ENCODE assay signal across 11 cellular contexts in genomic region chr14:67942311-67942710, GRCh38.
DNase-seq lines count a peak whose midpoint lies in the region; ATAC-seq and TF ChIP-seq lines count a peak whose summit lies in the region.
"Had no signal": no experiment of that assay in that cellular context is flagged by ENCODE, and none has a peak within 500 bp of the region (broad histone marks: within the 10 kb centered on the region; RNA-seq: fewer than 3 reads in every experiment).

No MANE protein-coding gene starts in this region.

- H4K20me1 ChIP-seq in SK-N-SH (ENCODE audit: insufficient read depth) (no peaks in the 10 kb centered on the region), osteoblast (ENCODE audit: insufficient read depth, low read length) (no peaks in the 10 kb centered on the region)

- peak overlapping the region; percentile 13; the same call in 1 of the 2 replicates for H3K9ac ChIP-seq in SK-N-SH

- peaks cover 5% of the 10 kb centered on the region for H3K27me3 Mint-ChIP-seq in activated T-helper 2 cell treated with anti-CD3 and anti-CD28 coated beads, Interferon-gamma antibody, Interleukin-2, Interleukin-4, amounts not matched to agents 10 μg/mL and 5 μg/mL and 100 μg/mL, durations not matched to agents 14 hours and 24 hours and 36 hours (ENCODE audit: low read depth)

- H3K27ac ChIP-seq in SK-N-SH (ENCODE audit: low read depth in 2 of 2, low read length in 1 of 2) = peak overlapping the region; percentile 81 to 91; a peak in 3 of 4 replicates
- no peak overlapping the region for H3K27ac ChIP-seq in osteoblast (ENCODE audit: low read depth, low read length)
- H3K27ac ChIP-seq in upper lobe of right lung = peak overlapping the region; percentile 61

- peaks cover 0 to 34% of the 10 kb centered on the region in 2 experiments; a peak in 3 of 4 replicates for H3K4me1 ChIP-seq in SK-N-SH (ENCODE audit: control insufficient read depth in 1 of 2, insufficient read depth in 2 of 2, low read depth in 1 of 2, low read length in 1 of 2)
- H3K4me1 ChIP-seq in osteoblast (ENCODE audit: insufficient read depth, low read length) = peaks cover 36% of the 10 kb centered on the region
- peaks cover 47% of the 10 kb centered on the region for H3K4me1 ChIP-seq in upper lobe of right lung

- no peaks in the 10 kb centered on the region for H3K36me3 Mint-ChIP-seq in activated T-helper 2 cell treated with anti-CD3 and anti-CD28 coated beads, Interferon-gamma antibody, Interleukin-2, Interleukin-4, amounts not matched to agents 10 μg/mL and 5 μg/mL and 100 μg/mL, durations not matched to agents 14 hours and 24 hours and 36 hours (ENCODE audit: low read depth)

- no peak overlapping the region for H3K4me3 ChIP-seq in SK-N-SH (ENCODE audit: low read depth in 2 of 2, low read length in 1 of 2)
- no peak overlapping the region for H3K4me3 ChIP-seq in osteoblast (ENCODE audit: insufficient read depth, low read length)
- peak overlapping the region; percentile 15 for H3K4me3 ChIP-seq in upper lobe of right lung

- TF ChIP-seq RAD21 in SK-N-SH (IDR thresholded peaks at IDR 0.05; ENCODE audit: low read length) = no peak

- peaks cover 13% of the 10 kb centered on the region for H3F3A ChIP-seq in SK-N-SH (replicated peaks; ENCODE audit: insufficient read depth)

- H3K27ac Mint-ChIP-seq in activated T-helper 2 cell treated with anti-CD3 and anti-CD28 coated beads, Interferon-gamma antibody, Interleukin-2, Interleukin-4, amounts not matched to agents 10 μg/mL and 5 μg/mL and 100 μg/mL, durations not matched to agents 14 hours and 24 hours and 36 hours = no peak overlapping the region

- peaks cover 2% of the 10 kb centered on the region for H3K4me1 Mint-ChIP-seq in activated T-helper 2 cell treated with anti-CD3 and anti-CD28 coated beads, Interferon-gamma antibody, Interleukin-2, Interleukin-4, amounts not matched to agents 10 μg/mL and 5 μg/mL and 100 μg/mL, durations not matched to agents 14 hours and 24 hours and 36 hours (ENCODE audit: low read depth)

- H2AFZ ChIP-seq in SK-N-SH (ENCODE audit: low read depth) = no peak overlapping the region; the same call in 1 of the 2 replicates
- no peak overlapping the region for H2AFZ ChIP-seq in osteoblast (ENCODE audit: low read length)

- H3K4me3 Mint-ChIP-seq in activated T-helper 2 cell treated with anti-CD3 and anti-CD28 coated beads, Interferon-gamma antibody, Interleukin-2, Interleukin-4, amounts not matched to agents 10 μg/mL and 5 μg/mL and 100 μg/mL, durations not matched to agents 14 hours and 24 hours and 36 hours (ENCODE audit: low read depth) = no peak overlapping the region

- no peaks in the 10 kb centered on the region for H3K9me3 Mint-ChIP-seq in activated T-helper 2 cell treated with anti-CD3 and anti-CD28 coated beads, Interferon-gamma antibody, Interleukin-2, Interleukin-4, amounts not matched to agents 10 μg/mL and 5 μg/mL and 100 μg/mL, durations not matched to agents 14 hours and 24 hours and 36 hours

- 90% methylated on average over 3 of the region's 3 CpGs for WGBS in SK-N-SH (ENCODE audit: low lambda C conversion rate)

- H3K36me3 ChIP-seq in SK-N-SH (replicated peaks in 1 of 2; ENCODE audit: control insufficient read depth in 1 of 2, insufficient read depth in 2 of 2, low read length in 1 of 2) (no peaks in the 10 kb centered on the region), osteoblast (ENCODE audit: insufficient read depth, low read length) (no peaks in the 10 kb centered on the region), upper lobe of right lung (no peaks in the 10 kb centered on the region)

- TF ChIP-seq EP300 in SK-N-SH (IDR thresholded peaks at IDR 0.05; ENCODE audit: borderline replicate concordance in 1 of 2, low read depth in 1 of 2, low read length in 1 of 2) = no peak

- TF ChIP-seq CTCF in SK-N-SH (IDR thresholded peaks at IDR 0.05) = no peak
- TF ChIP-seq CTCF in osteoblast (IDR thresholded peaks at IDR 0.05; ENCODE audit: extremely low read depth, low read depth, low read length) = no peak
- TF ChIP-seq CTCF in upper lobe of right lung (IDR thresholded peaks at IDR 0.05) = no peak

- POLR2A ChIA-PET in SK-N-SH (lab: Yijun Ruan, JAX) = no interaction called here

- CTCF ChIA-PET in SK-N-SH (lab: Yijun Ruan, JAX) = interaction anchor here (0.7 to 6.3 kb wide), 10 partner anchors 8 to 883 kb away, joined by 3 to 55 read pairs (median 3); no protein-coding TSS in a partner anchor

- no peaks in the 10 kb centered on the region for H3K9me2 ChIP-seq in SK-N-SH

- DNase-seq in SK-N-SH (no peak), fibroblast of peridontal ligament (ENCODE audit: extremely low read depth) (peak; percentile 62), osteoblast (ENCODE audit: insufficient read length, low spot score, missing footprints) (no peak), upper lobe of right lung (no peak), cerebellar nuclear complex (lab: John Stamatoyannopoulos, UW) (no peak)
- no peak for DNase-seq in activated T-helper 2 cell treated with anti-CD3 and anti-CD28 coated beads, Interferon-gamma antibody, Interleukin-2, Interleukin-4, amounts not matched to agents 10 μg/mL and 5 μg/mL and 100 μg/mL, durations not matched to agents 14 hours and 24 hours and 36 hours (ENCODE audit: low spot score)
- no peak for DNase-seq in stimulated activated CD4-positive, alpha-beta T cell treated with anti-CD3 and anti-CD28 coated beads, Interleukin-2, amount 100 ng/mL, for 24 hours
- DNase-seq: 8988T; NCI-H146; stimulated activated naive CD8-positive, alpha-beta T cell treated with anti-CD3 and anti-CD28 coated beads, Interleukin-15, Interleukin-2, amounts not matched to agents 100 U/mL and 50 U/mL, for 24 hours had no signal

- intact Hi-C loops in upper lobe of right lung (cut with DNase I) = loop anchor here (10.0 kb wide), 1 partner anchor 302 kb away; no protein-coding TSS in a partner anchor
- intact Hi-C loops in activated T-helper 2 cell treated with anti-CD3 and anti-CD28 coated beads, Interferon-gamma antibody, Interleukin-2, Interleukin-4, amounts not matched to agents 10 μg/mL and 5 μg/mL and 100 μg/mL, durations not matched to agents 14 hours and 24 hours and 36 hours (cut with micrococcal nuclease) = loop anchor here (2.0 to 5.0 kb wide), 2 partner anchors 305 to 902 kb away; no protein-coding TSS in a partner anchor

- H3K27me3 ChIP-seq in SK-N-SH (ENCODE audit: insufficient read depth) (no peaks in the 10 kb centered on the region), osteoblast (ENCODE audit: insufficient read depth, low read length) (no peaks in the 10 kb centered on the region), upper lobe of right lung (no peaks in the 10 kb centered on the region)

- H3K9me3 ChIP-seq in SK-N-SH (no peaks in the 10 kb centered on the region), osteoblast (ENCODE audit: low read depth, low read length) (no peaks in the 10 kb centered on the region), upper lobe of right lung (no peaks in the 10 kb centered on the region)

- H3K4me2 ChIP-seq in SK-N-SH (no peak overlapping the region), osteoblast (ENCODE audit: insufficient read depth, low read length) (peak overlapping the region; percentile 54)

- no peak for ATAC-seq in SK-N-SH treated with all-trans-retinoic acid at 6 μM for 48 hours
- ATAC-seq in upper lobe of right lung = no peak
- ATAC-seq: stimulated activated naive CD8-positive, alpha-beta T cell treated with anti-CD3 and anti-CD28 coated beads, Interleukin-15, Interleukin-2, amounts not matched to agents 100 U/mL and 50 U/mL, for 24 hours had no signal

- H3K79me2 ChIP-seq in SK-N-SH (ENCODE audit: insufficient read depth) (0 out of 2 replicates have a peak, but pooled peaks cover 3% of the 10 kb centered on the region), osteoblast (ENCODE audit: insufficient read depth, low read length) (no peaks in the 10 kb centered on the region)

TF ChIP-seq in SK-N-SH, 30 proteins besides CTCF, POLR2A, EP300 and RAD21 (continues in another document):
- TF ChIP-seq TAF1 (IDR thresholded peaks at IDR 0.05; ENCODE audit: borderline replicate concordance, low read depth, low read length) (no peak), RXRA (IDR thresholded peaks at IDR 0.05; ENCODE audit: borderline replicate concordance, low read depth) (no peak), GABPA (IDR thresholded peaks at IDR 0.05; ENCODE audit: low read depth) (no peak), FOSL2 (IDR thresholded peaks at IDR 0.05; ENCODE audit: borderline replicate concordance, low read depth) (no peak), ELF1 (IDR thresholded peaks at IDR 0.05) (no peak), IRF3 (IDR thresholded peaks at IDR 0.05; ENCODE audit: low read depth, low read length) (no peak), MEF2A (IDR thresholded peaks at IDR 0.05; ENCODE audit: borderline replicate concordance, low read depth) (no peak)

TF ChIP-seq in SK-N-SH treated with all-trans-retinoic acid at 6 μM for 48 hours, 23 proteins besides CTCF, POLR2A, EP300 and RAD21:
- TF ChIP-seq CSDC2 (CRISPR knock-in tag; IDR thresholded peaks at IDR 0.05) (no peak), CREB5 (CRISPR knock-in tag; IDR thresholded peaks at IDR 0.05; ENCODE audit: low read depth) (no peak), ZNF565 (CRISPR knock-in tag; conservative IDR thresholded peaks at IDR 0.05; ENCODE audit: low read depth) (no peak), ARNTL (CRISPR knock-in tag; IDR thresholded peaks at IDR 0.05; ENCODE audit: borderline replicate concordance, low read depth) (no peak)
TF ChIP-seq in SK-N-SH treated with all-trans-retinoic acid at 6 μM for 48 hours: peak in this region for 0.
